ENCODE assay signal across 20 cellular contexts in genomic region chr1:47771766-47772165, GRCh38.
"Had no signal": no experiment of that assay in that cellular context is flagged by ENCODE, and none has a peak within 500 bp of the region (broad histone marks: within the 10 kb centered on the region; RNA-seq: fewer than 3 reads in every experiment).

No MANE protein-coding gene starts in this region.

- ATAC-seq: activated CD8-positive, alpha-beta T cell treated with anti-CD3 and anti-CD28 coated beads, Interleukin-2, amount 10 ng/mL, durations not matched to agents 7 days and 5 days; heart right ventricle; stimulated activated naive B cell treated with anti-CD40 and anti-IgM and Interleukin-4, amounts not matched to agents 10 μg/mL and 1 μg/mL and 100 μg/mL, for 72 hours; T-cell had no signal

- H3K79me2 ChIP-seq: parathyroid adenoma had no signal

- DNase-seq: activated CD4-positive, alpha-beta T cell treated with anti-CD3 and anti-CD28 coated beads for 48 hours; activated CD8-positive, alpha-beta T cell treated with anti-CD3 and anti-CD28 coated beads, Interleukin-2, amount 10 ng/mL, durations not matched to agents 7 days and 5 days; activated naive CD4-positive, alpha-beta T cell treated with Interleukin-2 at 50 U/mL for 16 hours; adrenal gland; effector CD4-positive, alpha-beta T cell; heart right ventricle; left ventricle myocardium inferior; mesenchymal stem cell; stimulated activated CD4-positive, alpha-beta T cell treated with anti-CD3 and anti-CD28 coated beads, Interleukin-1b, Interleukin-23, amount 100 ng/mL, for 48 hours; stimulated activated naive B cell treated with anti-CD40 and anti-IgM and Interleukin-4, amounts not matched to agents 10 μg/mL and 1 μg/mL and 100 μg/mL, for 72 hours; substantia nigra; T-cell; T1000; WERI-Rb-1 had no signal

- H2AFZ ChIP-seq: neural progenitor cell, parathyroid adenoma had no signal

- H3K4me1 ChIP-seq: adrenal gland, parathyroid adenoma had no signal

- H3K9ac ChIP-seq: neural progenitor cell, parathyroid adenoma had no signal

- H3K27me3 ChIP-seq: adrenal gland, neural progenitor cell, right atrium auricular region had no signal

- H3K27ac ChIP-seq: adrenal gland, coronary artery, heart right ventricle, left ventricle myocardium inferior, neural progenitor cell, parathyroid adenoma, right atrium auricular region, WERI-Rb-1 had no signal

- FAIRE-seq: frontal cortex, islet of Langerhans had no signal

- H3K9me3 ChIP-seq: adrenal gland, heart right ventricle, left ventricle myocardium inferior, right atrium auricular region had no signal

- H3K4me2 ChIP-seq: neural progenitor cell had no signal

- H3K4me3 ChIP-seq: adrenal gland, coronary artery, heart right ventricle, left ventricle myocardium inferior, neural progenitor cell, right atrium auricular region had no signal

- H3K36me3 ChIP-seq: adrenal gland, heart right ventricle, left ventricle myocardium inferior, neural progenitor cell, WERI-Rb-1 had no signal
